Comparison of ENCODE assay signal across 9 cellular contexts in the genomic region with DNA sequence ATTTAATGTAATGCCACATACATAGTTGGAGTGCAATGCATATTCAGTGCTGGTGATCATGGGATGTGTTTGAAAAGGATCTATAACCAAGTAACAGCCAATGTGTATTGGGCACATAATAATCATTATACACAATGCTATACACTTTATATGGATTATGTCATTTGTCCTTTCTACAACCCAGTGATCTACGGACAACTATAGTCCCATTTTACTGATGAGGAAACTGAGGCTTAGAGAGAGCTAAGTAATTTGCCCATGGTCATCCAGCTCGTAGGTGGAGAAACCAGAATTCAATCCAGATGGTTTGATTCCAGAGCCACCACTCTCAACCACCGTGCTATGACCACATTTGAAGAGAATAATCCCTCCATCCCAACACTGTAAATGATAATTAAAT. TPM values are rescaled to one million over a fixed set of nuclear protein-coding genes. Genes with fewer than 3 reads are reported as not detected.
"Had no signal": no experiment of that assay in that cellular context is flagged by ENCODE, and none has a peak within 500 bp of the region (broad histone marks: within the 10 kb centered on the region; RNA-seq: fewer than 3 reads in every experiment).

No MANE protein-coding gene starts in this region.

- H3K9ac ChIP-seq: GM23248 had no signal

- H3K36me3 ChIP-seq: HAP-1 had no signal

- ATAC-seq: HCT116 had no signal

- DNase-seq: GM23248, GOT3, H7, HFFc6, IMR-90, KBM-7 had no signal

- H3K27ac Mint-ChIP-seq: HFFc6 had no signal

- H3K9me3 Mint-ChIP-seq: HFFc6 had no signal

- H3K27ac ChIP-seq: GM23248 had no signal

- H3K4me3 Mint-ChIP-seq: HFFc6 had no signal

- H3K4me3 ChIP-seq: GM23248, HAP-1 had no signal

- H3K9me3 ChIP-seq: HAP-1 had no signal

RNA-seq across cellular contexts. Expression of a gene that starts 27.4 kb away (rescaled TPM):
- total RNA-seq: H7 had no signal

RNA-seq across cellular contexts. Expression of a gene that starts 52.5 kb away (rescaled TPM):
- total RNA-seq: GM23248, H4, HFFc6, IMR-90 had no signal
- polyA plus RNA-seq: GM23248, IMR-90 had no signal
